ENCODE assay signal across 17 cellular contexts in the genomic region with DNA sequence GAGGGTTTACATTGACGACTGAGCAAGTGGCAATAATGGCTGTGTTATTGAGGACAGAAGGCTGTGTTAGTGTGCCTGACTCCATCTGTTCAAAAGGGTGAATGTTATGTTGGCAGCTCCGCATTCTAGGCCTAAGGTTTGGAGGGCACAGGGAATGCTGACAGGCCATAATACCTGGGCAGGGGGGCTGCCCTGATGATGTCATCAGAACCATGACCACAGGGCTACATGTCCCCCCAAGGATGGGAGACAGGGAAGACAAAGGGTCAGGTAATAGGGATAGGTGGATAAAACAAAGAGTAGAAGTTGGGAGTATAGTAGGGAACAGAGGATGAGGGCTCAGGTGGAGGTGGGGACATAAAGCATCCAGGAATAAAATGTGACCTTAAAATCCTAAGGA.
"Had no signal": no experiment of that assay in that cellular context is flagged by ENCODE, and none has a peak within 500 bp of the region (broad histone marks: within the 10 kb centered on the region; RNA-seq: fewer than 3 reads in every experiment).

No MANE protein-coding gene starts in this region.

- H3K9me3 ChIP-seq: esophagus squamous epithelium, sigmoid colon, thyroid gland had no signal

- H3K27me3 Mint-ChIP-seq: activated CD4-positive, alpha-beta T cell treated with anti-CD3 and anti-CD28 coated beads, Interleukin-2, amount 10 ng/mL, durations not matched to agents 7 days and 5 days; activated naive CD4-positive, alpha-beta T cell treated with anti-CD3 and anti-CD28 coated beads, Interleukin-2, amount 10 ng/mL, durations not matched to agents 7 days and 5 days; activated T-cell treated with anti-CD3 and anti-CD28 coated beads, Interleukin-2, amount 50 U/mL, for 24 hours; memory B cell; naive thymus-derived CD8-positive, alpha-beta T cell; stimulated activated naive B cell treated with anti-CD40 and anti-IgM and Interleukin-4, amounts not matched to agents 10 μg/mL and 1 μg/mL and 100 μg/mL, for 72 hours; T-cell had no signal

- H3K9me3 Mint-ChIP-seq: activated CD4-positive, alpha-beta T cell treated with anti-CD3 and anti-CD28 coated beads, Interleukin-2, amount 10 ng/mL, durations not matched to agents 7 days and 5 days; activated naive CD4-positive, alpha-beta T cell treated with anti-CD3 and anti-CD28 coated beads, Interleukin-2, amount 10 ng/mL, durations not matched to agents 7 days and 5 days; activated T-cell treated with anti-CD3 and anti-CD28 coated beads, Interleukin-2, amount 50 U/mL, for 24 hours; memory B cell; naive thymus-derived CD8-positive, alpha-beta T cell; stimulated activated naive B cell treated with anti-CD40 and anti-IgM and Interleukin-4, amounts not matched to agents 10 μg/mL and 1 μg/mL and 100 μg/mL, for 72 hours; T-cell had no signal

- DNase-seq: activated CD4-positive, alpha-beta T cell treated with anti-CD3 and anti-CD28 coated beads, Interleukin-2, amount 10 ng/mL, durations not matched to agents 7 days and 5 days; activated CD8-positive, alpha-beta T cell treated with anti-CD3 and anti-CD28 coated beads, Interleukin-2, amount 10 ng/mL, durations not matched to agents 7 days and 5 days; activated naive CD4-positive, alpha-beta T cell treated with anti-CD3 and anti-CD28 coated beads, Interleukin-2, amount 10 ng/mL, durations not matched to agents 7 days and 5 days; activated T-cell treated with anti-CD3 and anti-CD28 coated beads, Interleukin-2, amount 50 U/mL, for 24 hours; dermis blood vessel endothelial cell; effector memory CD4-positive, alpha-beta T cell; esophagus squamous epithelium; naive thymus-derived CD8-positive, alpha-beta T cell; sigmoid colon; stimulated activated CD4-positive, alpha-beta T cell treated with anti-CD3 and anti-CD28 coated beads, Interleukin-4, amount 100 ng/mL, for 4 hours; stimulated activated naive B cell treated with anti-CD40 and anti-IgM and Interleukin-4, amounts not matched to agents 10 μg/mL and 1 μg/mL and 100 μg/mL, for 72 hours; T-cell; T-helper 9 cell; thyroid gland had no signal

- H3K27me3 ChIP-seq: cardiac muscle cell, esophagus squamous epithelium, sigmoid colon, thyroid gland had no signal

- H3K4me3 ChIP-seq: cardiac muscle cell, esophagus squamous epithelium, sigmoid colon, thyroid gland had no signal

- ATAC-seq: activated CD4-positive, CD25-positive, alpha-beta regulatory T cell treated with anti-CD3 and anti-CD28 coated beads, Interleukin-2, amount 50 U/mL, for 24 hours; activated CD8-positive, alpha-beta T cell treated with anti-CD3 and anti-CD28 coated beads, Interleukin-2, amount 10 ng/mL, durations not matched to agents 7 days and 5 days; naive thymus-derived CD8-positive, alpha-beta T cell; stimulated activated naive B cell treated with anti-CD40 and anti-IgM and Interleukin-4, amounts not matched to agents 10 μg/mL and 1 μg/mL and 100 μg/mL, for 72 hours; T-cell had no signal

- H3K27ac ChIP-seq: cardiac muscle cell, sigmoid colon, thyroid gland had no signal

- H3K4me3 Mint-ChIP-seq: memory B cell had no signal

- H3K27ac Mint-ChIP-seq: activated CD4-positive, alpha-beta T cell treated with anti-CD3 and anti-CD28 coated beads, Interleukin-2, amount 10 ng/mL, durations not matched to agents 7 days and 5 days; activated naive CD4-positive, alpha-beta T cell treated with anti-CD3 and anti-CD28 coated beads, Interleukin-2, amount 10 ng/mL, durations not matched to agents 7 days and 5 days; memory B cell; stimulated activated naive B cell treated with anti-CD40 and anti-IgM and Interleukin-4, amounts not matched to agents 10 μg/mL and 1 μg/mL and 100 μg/mL, for 72 hours had no signal
